1 cellular context compared by ENCODE assay signal in the genomic region with DNA sequence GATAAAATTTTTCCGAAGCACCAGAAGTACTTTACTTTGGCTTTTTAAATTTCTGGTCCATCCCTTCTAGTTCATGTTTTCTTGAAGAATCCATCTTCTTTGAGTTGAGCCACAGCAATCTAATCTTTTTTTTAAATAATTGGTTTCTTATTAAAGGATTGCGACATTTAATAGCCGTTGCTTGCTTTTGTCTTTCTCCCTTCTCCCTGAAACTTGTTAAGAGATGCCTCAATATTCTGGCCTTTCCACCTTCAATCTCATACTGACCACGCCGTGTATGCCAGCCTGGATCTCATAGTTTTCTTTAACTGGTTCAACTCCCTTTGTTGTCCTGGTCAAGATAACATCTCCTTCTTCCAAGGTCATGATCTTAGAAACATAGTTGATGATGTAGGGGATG.
TF ChIP-seq lines count a peak whose summit lies in the region.

No MANE protein-coding gene starts in this region.

TF ChIP-seq in GM12878, 131 proteins besides CTCF, POLR2A, EP300 and RAD21 (continued from another document):
- no peak for TF ChIP-seq KAT2A (conservative IDR thresholded peaks at IDR 0.05; ENCODE audit: control insufficient read depth, low read depth, low read length)
- TF ChIP-seq CBX5 (IDR thresholded peaks at IDR 0.05; ENCODE audit: low read depth) = no peak
- no peak for TF ChIP-seq RCOR1 (conservative IDR thresholded peaks at IDR 0.05; ENCODE audit: low read depth, low read length)
- TF ChIP-seq, protein P1, sequence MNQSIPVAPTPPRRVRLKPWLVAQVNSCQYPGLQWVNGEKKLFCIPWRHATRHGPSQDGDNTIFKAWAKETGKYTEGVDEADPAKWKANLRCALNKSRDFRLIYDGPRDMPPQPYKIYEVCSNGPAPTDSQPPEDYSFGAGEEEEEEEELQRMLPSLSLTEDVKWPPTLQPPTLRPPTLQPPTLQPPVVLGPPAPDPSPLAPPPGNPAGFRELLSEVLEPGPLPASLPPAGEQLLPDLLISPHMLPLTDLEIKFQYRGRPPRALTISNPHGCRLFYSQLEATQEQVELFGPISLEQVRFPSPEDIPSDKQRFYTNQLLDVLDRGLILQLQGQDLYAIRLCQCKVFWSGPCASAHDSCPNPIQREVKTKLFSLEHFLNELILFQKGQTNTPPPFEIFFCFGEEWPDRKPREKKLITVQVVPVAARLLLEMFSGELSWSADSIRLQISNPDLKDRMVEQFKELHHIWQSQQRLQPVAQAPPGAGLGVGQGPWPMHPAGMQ (IDR thresholded peaks at IDR 0.05; ENCODE audit: borderline replicate concordance) = no peak
- TF ChIP-seq POLR2AphosphoS2 (IDR thresholded peaks at IDR 0.05; ENCODE audit: low read depth, low read length) = no peak
